1 cellular context compared by ENCODE assay signal in genomic region chr7:75842836-75843446, GRCh38.
TF ChIP-seq lines count a peak whose summit lies in the region.

No MANE protein-coding gene starts in this region.

TF ChIP-seq in K562, 482 proteins besides CTCF, POLR2A, EP300 and RAD21 (continued from another document and continues in another):
- TF ChIP-seq, protein P1, sequence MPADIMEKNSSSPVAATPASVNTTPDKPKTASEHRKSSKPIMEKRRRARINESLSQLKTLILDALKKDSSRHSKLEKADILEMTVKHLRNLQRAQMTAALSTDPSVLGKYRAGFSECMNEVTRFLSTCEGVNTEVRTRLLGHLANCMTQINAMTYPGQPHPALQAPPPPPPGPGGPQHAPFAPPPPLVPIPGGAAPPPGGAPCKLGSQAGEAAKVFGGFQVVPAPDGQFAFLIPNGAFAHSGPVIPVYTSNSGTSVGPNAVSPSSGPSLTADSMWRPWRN (IDR thresholded peaks at IDR 0.05; ENCODE audit: low read depth): no peak
- TF ChIP-seq ZNF324 (CRISPR knock-in tag; IDR thresholded peaks at IDR 0.05) (no peak), ZNF140 (CRISPR knock-in tag; IDR thresholded peaks at IDR 0.05) (no peak), ASH1L (IDR thresholded peaks at IDR 0.05; ENCODE audit: borderline replicate concordance, low read depth, partially characterized antibody) (no peak), PCBP1 (IDR thresholded peaks at IDR 0.05; ENCODE audit: low read depth, low read length, poor library complexity, severe bottlenecking) (no peak), HMGN3 (IDR thresholded peaks at IDR 0.05; ENCODE audit: borderline replicate concordance, extremely low read depth, insufficient read length, low read depth, low read length) (no peak), CEBPG (CRISPR knock-in tag; IDR thresholded peaks at IDR 0.05) (peak; percentile 73), CEBPG (tag; conservative IDR thresholded peaks at IDR 0.05 in 1 of 2, IDR thresholded peaks at IDR 0.05 in 1 of 2) (peak; percentile 41 to 94; a peak in 3 of 4 replicates), SMARCE1 (IDR thresholded peaks at IDR 0.05) (peak; percentile 78), GABPB1 (CRISPR knock-in tag; IDR thresholded peaks at IDR 0.05) (peak; percentile 27; the same call in 1 of the 2 replicates), U2AF1 (optimal IDR thresholded peaks at IDR 0.05; ENCODE audit: low read depth, low read length) (no peak), FOXM1 (IDR thresholded peaks at IDR 0.05; ENCODE audit: low read depth) (no peak), FOXM1 (CRISPR knock-in tag; IDR thresholded peaks at IDR 0.05; ENCODE audit: low read depth) (no peak), MCM3 (IDR thresholded peaks at IDR 0.05) (no peak), MTA2 (IDR thresholded peaks at IDR 0.05; ENCODE audit: low read depth) (no peak), SUPT5H (IDR thresholded peaks at IDR 0.05) (peak; percentile 79), SPI1 (IDR thresholded peaks at IDR 0.05; ENCODE audit: borderline replicate concordance, low read depth, low read length) (no peak), GABPA (tag; conservative IDR thresholded peaks at IDR 0.05; ENCODE audit: low read depth) (0 out of 2 replicates have a peak, but pooled peaks have one; percentile 37), MCM2 (IDR thresholded peaks at IDR 0.05; ENCODE audit: low read depth) (no peak), HEY1 (CRISPR knock-in tag; IDR thresholded peaks at IDR 0.05; ENCODE audit: borderline replicate concordance) (no peak), LARP7 (IDR thresholded peaks at IDR 0.05) (no peak), E2F1 (CRISPR knock-in tag; IDR thresholded peaks at IDR 0.05) (no peak), POU5F1 (IDR thresholded peaks at IDR 0.05; ENCODE audit: borderline replicate concordance, low read depth, low read length, partially characterized antibody) (no peak), NR2F6 (CRISPR knock-in tag; IDR thresholded peaks at IDR 0.05) (no peak), CREM (IDR thresholded peaks at IDR 0.05; ENCODE audit: low read depth) (peak; percentile 39; the same call in 1 of the 2 replicates), ZNF121 (CRISPR knock-in tag; conservative IDR thresholded peaks at IDR 0.05) (no peak), SMARCA4 (IDR thresholded peaks at IDR 0.05) (peak; percentile 65), HCFC1 (IDR thresholded peaks at IDR 0.05; ENCODE audit: low read depth, low read length) (no peak), NR2C2 (CRISPR knock-in tag; IDR thresholded peaks at IDR 0.05) (no peak), NR2C2 (tag; IDR thresholded peaks at IDR 0.05) (no peak; the same call in 1 of the 2 replicates), DIDO1 (tag; IDR thresholded peaks at IDR 0.05; ENCODE audit: low read depth) (no peak), MEF2D (tag; conservative IDR thresholded peaks at IDR 0.05; ENCODE audit: low read depth) (0 out of 2 replicates have a peak, but pooled peaks have one; percentile 13), BRD9 (IDR thresholded peaks at IDR 0.05; ENCODE audit: low read depth, partially characterized antibody) (no peak), NFE2L1 (tag; IDR thresholded peaks at IDR 0.05; ENCODE audit: borderline replicate concordance, low read depth) (no peak), NR2C1 (IDR thresholded peaks at IDR 0.05) (no peak), NR2C1 (tag; IDR thresholded peaks at IDR 0.05) (no peak), ZNF316 (IDR thresholded peaks at IDR 0.05) (no peak), SMAD4 (CRISPR knock-in tag; conservative IDR thresholded peaks at IDR 0.05) (no peak), ZNF347 (CRISPR knock-in tag; IDR thresholded peaks at IDR 0.05; ENCODE audit: low read depth) (no peak), TCF3 (CRISPR knock-in tag; IDR thresholded peaks at IDR 0.05) (no peak; the same call in 1 of the 2 replicates), RFX1 (IDR thresholded peaks at IDR 0.05) (no peak)
- TF ChIP-seq, protein P2, sequence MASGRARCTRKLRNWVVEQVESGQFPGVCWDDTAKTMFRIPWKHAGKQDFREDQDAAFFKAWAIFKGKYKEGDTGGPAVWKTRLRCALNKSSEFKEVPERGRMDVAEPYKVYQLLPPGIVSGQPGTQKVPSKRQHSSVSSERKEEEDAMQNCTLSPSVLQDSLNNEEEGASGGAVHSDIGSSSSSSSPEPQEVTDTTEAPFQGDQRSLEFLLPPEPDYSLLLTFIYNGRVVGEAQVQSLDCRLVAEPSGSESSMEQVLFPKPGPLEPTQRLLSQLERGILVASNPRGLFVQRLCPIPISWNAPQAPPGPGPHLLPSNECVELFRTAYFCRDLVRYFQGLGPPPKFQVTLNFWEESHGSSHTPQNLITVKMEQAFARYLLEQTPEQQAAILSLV (tag; IDR thresholded peaks at IDR 0.05): 0 out of 2 replicates have a peak, but pooled peaks have one; percentile 16
- TF ChIP-seq, protein P3, sequence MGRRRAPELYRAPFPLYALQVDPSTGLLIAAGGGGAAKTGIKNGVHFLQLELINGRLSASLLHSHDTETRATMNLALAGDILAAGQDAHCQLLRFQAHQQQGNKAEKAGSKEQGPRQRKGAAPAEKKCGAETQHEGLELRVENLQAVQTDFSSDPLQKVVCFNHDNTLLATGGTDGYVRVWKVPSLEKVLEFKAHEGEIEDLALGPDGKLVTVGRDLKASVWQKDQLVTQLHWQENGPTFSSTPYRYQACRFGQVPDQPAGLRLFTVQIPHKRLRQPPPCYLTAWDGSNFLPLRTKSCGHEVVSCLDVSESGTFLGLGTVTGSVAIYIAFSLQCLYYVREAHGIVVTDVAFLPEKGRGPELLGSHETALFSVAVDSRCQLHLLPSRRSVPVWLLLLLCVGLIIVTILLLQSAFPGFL (CRISPR knock-in tag; IDR thresholded peaks at IDR 0.05): no peak
- TF ChIP-seq, protein P4, sequence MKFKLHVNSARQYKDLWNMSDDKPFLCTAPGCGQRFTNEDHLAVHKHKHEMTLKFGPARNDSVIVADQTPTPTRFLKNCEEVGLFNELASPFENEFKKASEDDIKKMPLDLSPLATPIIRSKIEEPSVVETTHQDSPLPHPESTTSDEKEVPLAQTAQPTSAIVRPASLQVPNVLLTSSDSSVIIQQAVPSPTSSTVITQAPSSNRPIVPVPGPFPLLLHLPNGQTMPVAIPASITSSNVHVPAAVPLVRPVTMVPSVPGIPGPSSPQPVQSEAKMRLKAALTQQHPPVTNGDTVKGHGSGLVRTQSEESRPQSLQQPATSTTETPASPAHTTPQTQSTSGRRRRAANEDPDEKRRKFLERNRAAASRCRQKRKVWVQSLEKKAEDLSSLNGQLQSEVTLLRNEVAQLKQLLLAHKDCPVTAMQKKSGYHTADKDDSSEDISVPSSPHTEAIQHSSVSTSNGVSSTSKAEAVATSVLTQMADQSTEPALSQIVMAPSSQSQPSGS (CRISPR knock-in tag; IDR thresholded peaks at IDR 0.05): no peak
- TF ChIP-seq, protein P5, sequence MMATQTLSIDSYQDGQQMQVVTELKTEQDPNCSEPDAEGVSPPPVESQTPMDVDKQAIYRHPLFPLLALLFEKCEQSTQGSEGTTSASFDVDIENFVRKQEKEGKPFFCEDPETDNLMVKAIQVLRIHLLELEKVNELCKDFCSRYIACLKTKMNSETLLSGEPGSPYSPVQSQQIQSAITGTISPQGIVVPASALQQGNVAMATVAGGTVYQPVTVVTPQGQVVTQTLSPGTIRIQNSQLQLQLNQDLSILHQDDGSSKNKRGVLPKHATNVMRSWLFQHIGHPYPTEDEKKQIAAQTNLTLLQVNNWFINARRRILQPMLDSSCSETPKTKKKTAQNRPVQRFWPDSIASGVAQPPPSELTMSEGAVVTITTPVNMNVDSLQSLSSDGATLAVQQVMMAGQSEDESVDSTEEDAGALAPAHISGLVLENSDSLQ (IDR thresholded peaks at IDR 0.05): no peak
- TF ChIP-seq, protein P6, sequence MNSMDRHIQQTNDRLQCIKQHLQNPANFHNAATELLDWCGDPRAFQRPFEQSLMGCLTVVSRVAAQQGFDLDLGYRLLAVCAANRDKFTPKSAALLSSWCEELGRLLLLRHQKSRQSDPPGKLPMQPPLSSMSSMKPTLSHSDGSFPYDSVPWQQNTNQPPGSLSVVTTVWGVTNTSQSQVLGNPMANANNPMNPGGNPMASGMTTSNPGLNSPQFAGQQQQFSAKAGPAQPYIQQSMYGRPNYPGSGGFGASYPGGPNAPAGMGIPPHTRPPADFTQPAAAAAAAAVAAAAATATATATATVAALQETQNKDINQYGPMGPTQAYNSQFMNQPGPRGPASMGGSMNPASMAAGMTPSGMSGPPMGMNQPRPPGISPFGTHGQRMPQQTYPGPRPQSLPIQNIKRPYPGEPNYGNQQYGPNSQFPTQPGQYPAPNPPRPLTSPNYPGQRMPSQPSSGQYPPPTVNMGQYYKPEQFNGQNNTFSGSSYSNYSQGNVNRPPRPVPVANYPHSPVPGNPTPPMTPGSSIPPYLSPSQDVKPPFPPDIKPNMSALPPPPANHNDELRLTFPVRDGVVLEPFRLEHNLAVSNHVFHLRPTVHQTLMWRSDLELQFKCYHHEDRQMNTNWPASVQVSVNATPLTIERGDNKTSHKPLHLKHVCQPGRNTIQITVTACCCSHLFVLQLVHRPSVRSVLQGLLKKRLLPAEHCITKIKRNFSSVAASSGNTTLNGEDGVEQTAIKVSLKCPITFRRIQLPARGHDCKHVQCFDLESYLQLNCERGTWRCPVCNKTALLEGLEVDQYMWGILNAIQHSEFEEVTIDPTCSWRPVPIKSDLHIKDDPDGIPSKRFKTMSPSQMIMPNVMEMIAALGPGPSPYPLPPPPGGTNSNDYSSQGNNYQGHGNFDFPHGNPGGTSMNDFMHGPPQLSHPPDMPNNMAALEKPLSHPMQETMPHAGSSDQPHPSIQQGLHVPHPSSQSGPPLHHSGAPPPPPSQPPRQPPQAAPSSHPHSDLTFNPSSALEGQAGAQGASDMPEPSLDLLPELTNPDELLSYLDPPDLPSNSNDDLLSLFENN (IDR thresholded peaks at IDR 0.05; ENCODE audit: low read depth in 2 of 2, low read length in 2 of 2): peak in 1 of 2 experiments; percentile 57; a peak in 1 of 4 replicates
- TF ChIP-seq, protein P7, sequence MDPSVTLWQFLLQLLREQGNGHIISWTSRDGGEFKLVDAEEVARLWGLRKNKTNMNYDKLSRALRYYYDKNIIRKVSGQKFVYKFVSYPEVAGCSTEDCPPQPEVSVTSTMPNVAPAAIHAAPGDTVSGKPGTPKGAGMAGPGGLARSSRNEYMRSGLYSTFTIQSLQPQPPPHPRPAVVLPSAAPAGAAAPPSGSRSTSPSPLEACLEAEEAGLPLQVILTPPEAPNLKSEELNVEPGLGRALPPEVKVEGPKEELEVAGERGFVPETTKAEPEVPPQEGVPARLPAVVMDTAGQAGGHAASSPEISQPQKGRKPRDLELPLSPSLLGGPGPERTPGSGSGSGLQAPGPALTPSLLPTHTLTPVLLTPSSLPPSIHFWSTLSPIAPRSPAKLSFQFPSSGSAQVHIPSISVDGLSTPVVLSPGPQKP (CRISPR knock-in tag; IDR thresholded peaks at IDR 0.05): no peak
- TF ChIP-seq, protein P8, sequence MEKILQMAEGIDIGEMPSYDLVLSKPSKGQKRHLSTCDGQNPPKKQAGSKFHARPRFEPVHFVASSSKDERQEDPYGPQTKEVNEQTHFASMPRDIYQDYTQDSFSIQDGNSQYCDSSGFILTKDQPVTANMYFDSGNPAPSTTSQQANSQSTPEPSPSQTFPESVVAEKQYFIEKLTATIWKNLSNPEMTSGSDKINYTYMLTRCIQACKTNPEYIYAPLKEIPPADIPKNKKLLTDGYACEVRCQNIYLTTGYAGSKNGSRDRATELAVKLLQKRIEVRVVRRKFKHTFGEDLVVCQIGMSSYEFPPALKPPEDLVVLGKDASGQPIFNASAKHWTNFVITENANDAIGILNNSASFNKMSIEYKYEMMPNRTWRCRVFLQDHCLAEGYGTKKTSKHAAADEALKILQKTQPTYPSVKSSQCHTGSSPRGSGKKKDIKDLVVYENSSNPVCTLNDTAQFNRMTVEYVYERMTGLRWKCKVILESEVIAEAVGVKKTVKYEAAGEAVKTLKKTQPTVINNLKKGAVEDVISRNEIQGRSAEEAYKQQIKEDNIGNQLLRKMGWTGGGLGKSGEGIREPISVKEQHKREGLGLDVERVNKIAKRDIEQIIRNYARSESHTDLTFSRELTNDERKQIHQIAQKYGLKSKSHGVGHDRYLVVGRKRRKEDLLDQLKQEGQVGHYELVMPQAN (IDR thresholded peaks at IDR 0.05; ENCODE audit: borderline replicate concordance): no peak
- TF ChIP-seq, protein P9, sequence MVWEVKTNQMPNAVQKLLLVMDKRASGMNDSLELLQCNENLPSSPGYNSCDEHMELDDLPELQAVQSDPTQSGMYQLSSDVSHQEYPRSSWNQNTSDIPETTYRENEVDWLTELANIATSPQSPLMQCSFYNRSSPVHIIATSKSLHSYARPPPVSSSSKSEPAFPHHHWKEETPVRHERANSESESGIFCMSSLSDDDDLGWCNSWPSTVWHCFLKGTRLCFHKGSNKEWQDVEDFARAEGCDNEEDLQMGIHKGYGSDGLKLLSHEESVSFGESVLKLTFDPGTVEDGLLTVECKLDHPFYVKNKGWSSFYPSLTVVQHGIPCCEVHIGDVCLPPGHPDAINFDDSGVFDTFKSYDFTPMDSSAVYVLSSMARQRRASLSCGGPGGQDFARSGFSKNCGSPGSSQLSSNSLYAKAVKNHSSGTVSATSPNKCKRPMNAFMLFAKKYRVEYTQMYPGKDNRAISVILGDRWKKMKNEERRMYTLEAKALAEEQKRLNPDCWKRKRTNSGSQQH (CRISPR knock-in tag; IDR thresholded peaks at IDR 0.05): no peak; the same call in 1 of the 2 replicates
- TF ChIP-seq, protein P10, sequence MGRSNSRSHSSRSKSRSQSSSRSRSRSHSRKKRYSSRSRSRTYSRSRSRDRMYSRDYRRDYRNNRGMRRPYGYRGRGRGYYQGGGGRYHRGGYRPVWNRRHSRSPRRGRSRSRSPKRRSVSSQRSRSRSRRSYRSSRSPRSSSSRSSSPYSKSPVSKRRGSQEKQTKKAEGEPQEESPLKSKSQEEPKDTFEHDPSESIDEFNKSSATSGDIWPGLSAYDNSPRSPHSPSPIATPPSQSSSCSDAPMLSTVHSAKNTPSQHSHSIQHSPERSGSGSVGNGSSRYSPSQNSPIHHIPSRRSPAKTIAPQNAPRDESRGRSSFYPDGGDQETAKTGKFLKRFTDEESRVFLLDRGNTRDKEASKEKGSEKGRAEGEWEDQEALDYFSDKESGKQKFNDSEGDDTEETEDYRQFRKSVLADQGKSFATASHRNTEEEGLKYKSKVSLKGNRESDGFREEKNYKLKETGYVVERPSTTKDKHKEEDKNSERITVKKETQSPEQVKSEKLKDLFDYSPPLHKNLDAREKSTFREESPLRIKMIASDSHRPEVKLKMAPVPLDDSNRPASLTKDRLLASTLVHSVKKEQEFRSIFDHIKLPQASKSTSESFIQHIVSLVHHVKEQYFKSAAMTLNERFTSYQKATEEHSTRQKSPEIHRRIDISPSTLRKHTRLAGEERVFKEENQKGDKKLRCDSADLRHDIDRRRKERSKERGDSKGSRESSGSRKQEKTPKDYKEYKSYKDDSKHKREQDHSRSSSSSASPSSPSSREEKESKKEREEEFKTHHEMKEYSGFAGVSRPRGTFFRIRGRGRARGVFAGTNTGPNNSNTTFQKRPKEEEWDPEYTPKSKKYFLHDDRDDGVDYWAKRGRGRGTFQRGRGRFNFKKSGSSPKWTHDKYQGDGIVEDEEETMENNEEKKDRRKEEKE (IDR thresholded peaks at IDR 0.05; ENCODE audit: borderline replicate concordance in 1 of 2, control insufficient read depth in 1 of 2, low read depth in 2 of 2, low read length in 1 of 2): peak in 1 of 2 experiments; percentile 39; a peak in 1 of 4 replicates
